Comparison of ENCODE assay signal across 8 cellular contexts in the genomic region with DNA sequence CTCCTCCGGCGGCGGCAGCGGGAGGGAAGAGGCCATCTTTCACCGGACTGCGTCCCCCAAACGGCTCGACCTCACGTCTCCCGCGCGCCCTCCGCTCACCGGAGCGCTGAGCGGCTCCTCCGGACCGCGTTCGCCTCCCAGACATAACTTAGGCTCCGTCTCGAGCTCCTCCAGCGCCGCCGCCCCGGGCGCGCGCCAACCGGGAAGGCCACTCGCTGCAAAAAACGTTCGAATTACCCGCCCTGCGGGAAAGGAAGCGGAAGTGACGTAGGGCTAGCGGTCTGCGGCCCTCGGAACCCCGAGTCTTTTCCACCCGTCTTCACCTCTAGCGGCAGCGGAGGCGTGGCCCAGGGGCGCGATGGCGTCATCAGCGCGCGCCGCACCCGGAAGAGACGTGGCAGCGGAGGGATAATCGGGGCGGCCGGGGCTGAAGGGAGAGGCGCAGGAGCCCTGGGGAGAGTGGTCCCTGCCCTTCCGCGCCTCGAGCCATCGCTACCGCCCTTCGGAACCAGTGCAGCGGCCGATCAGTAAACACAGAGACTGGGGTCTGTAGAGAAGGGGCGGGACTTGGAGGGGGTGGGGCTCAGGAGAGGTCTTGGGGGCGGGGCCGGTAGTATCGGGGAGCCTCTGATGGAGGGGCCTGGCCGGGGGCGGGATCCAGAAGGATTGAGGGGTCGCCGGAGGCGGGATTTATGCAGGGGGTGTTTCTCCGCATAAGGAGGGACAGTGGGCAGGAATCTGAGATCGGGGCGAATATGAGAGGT. TPM values are rescaled to one million over a fixed set of nuclear protein-coding genes. Genes with fewer than 3 reads are reported as not detected.
A peak's percentile ranks its signal among the peaks of the same experiment; 100 is the strongest.
DNase-seq lines count a peak whose midpoint lies in the region; ATAC-seq and TF ChIP-seq lines count a peak whose summit lies in the region.

CDCA5 (minus strand) TSS at position 207 of the 764 bp plus-strand sequence; CDS start at position 145, 62 bp downstream.
ZFPL1 (plus strand) TSS at position 389 of the 764 bp plus-strand sequence. CDS start 477 bp downstream, outside the sequence.

- H3K36me3 ChIP-seq in ovary (no peaks in the 10 kb centered on the region), thyroid gland (peaks cover 7 to 22% of the 10 kb centered on the region in 2 donors)

- ATAC-seq in HG02763 (IDR thresholded peaks at IDR 0.05; ENCODE audit: unreplicated experiment) (peak; percentile 87), Right ventricle myocardium inferior (peak; percentile 95)
- peak; percentile 82 for ATAC-seq in activated naive CD8-positive, alpha-beta T cell treated with anti-CD3 and anti-CD28 coated beads, Interleukin-2, amount 50 U/mL, for 24 hours

- peak within 1 kb of the TSS; percentile 97 for H3K27ac Mint-ChIP-seq in activated naive CD8-positive, alpha-beta T cell treated with anti-CD3 and anti-CD28 coated beads, Interleukin-2, amount 50 U/mL, for 24 hours

- TF ChIP-seq POLR2A in ovary (IDR thresholded peaks at IDR 0.05) (peak; percentile 75), thyroid gland (IDR thresholded peaks at IDR 0.05) (peak in 1 of 2 donors; percentile 70)

- H3K27me3 ChIP-seq in ovary (no peaks in the 10 kb centered on the region), thyroid gland (no peaks in the 10 kb centered on the region)

- H3K4me3 ChIP-seq in GM12865 (ENCODE audit: low read depth, low read length) (peak within 1 kb of the TSS; percentile 83), ovary (peak within 1 kb of the TSS; percentile 77), thyroid gland (replicated peaks in 1 of 3) (peak within 1 kb of the TSS; percentile 44 to 82 (median 56))

- TF ChIP-seq CTCF in GM12865 (IDR thresholded peaks at IDR 0.05; ENCODE audit: insufficient read depth, low read depth, low read length, missing control alignments): no peak
- no peak for TF ChIP-seq CTCF in ovary (IDR thresholded peaks at IDR 0.05)
- no peak for TF ChIP-seq CTCF in thyroid gland (IDR thresholded peaks at IDR 0.05)

- intact Hi-C loops in Right ventricle myocardium inferior (cut with DNase I): loop anchor here (1.0 to 5.0 kb wide), 3 partner anchors 33 to 57 kb away; partner anchors contain the start of genes SAC3D1, SNX15 and ZNHIT2
- intact Hi-C loops in ovary (cut with DNase I): loop anchor here in 1 of 4 donors (5.0 kb wide), 1 partner anchor 33 kb away; the partner anchor contains the start of gene ZNHIT2
- intact Hi-C loops in thyroid gland (cut with DNase I): loop anchor here (2.0 kb wide), 1 partner anchor 69 kb away; the partner anchor contains the start of gene ARL2

- H3K4me3 Mint-ChIP-seq in activated naive CD8-positive, alpha-beta T cell treated with anti-CD3 and anti-CD28 coated beads, Interleukin-2, amount 50 U/mL, for 24 hours: peak within 1 kb of the TSS; percentile 98

- no peaks in the 10 kb centered on the region for H3K9me3 ChIP-seq in ovary
- H3K9me3 ChIP-seq in thyroid gland: no peaks in the 10 kb centered on the region

- peaks cover 54% of the 10 kb centered on the region for H3K4me1 Mint-ChIP-seq in activated naive CD8-positive, alpha-beta T cell treated with anti-CD3 and anti-CD28 coated beads, Interleukin-2, amount 50 U/mL, for 24 hours

- no peaks in the 10 kb centered on the region for H3K9me3 Mint-ChIP-seq in activated naive CD8-positive, alpha-beta T cell treated with anti-CD3 and anti-CD28 coated beads, Interleukin-2, amount 50 U/mL, for 24 hours

- H3K36me3 Mint-ChIP-seq in activated naive CD8-positive, alpha-beta T cell treated with anti-CD3 and anti-CD28 coated beads, Interleukin-2, amount 50 U/mL, for 24 hours (ENCODE audit: low read depth): peaks cover 53% of the 10 kb centered on the region

- H3K4me1 ChIP-seq in ovary (ENCODE audit: insufficient read depth): peaks cover 7% of the 10 kb centered on the region
- peaks cover 8 to 17% of the 10 kb centered on the region in 2 donors for H3K4me1 ChIP-seq in thyroid gland

- peak; percentile 18 for TF ChIP-seq EP300 in ovary (IDR thresholded peaks at IDR 0.05)

- 0 to 1% (median 1%) methylated on average over 49 to 79 of the region's 79 CpGs for WGBS in ovary, 3 donors
- 1 to 2% methylated on average over 46 to 51 of the region's 79 CpGs for WGBS in thyroid gland, 2 donors

- H3K27ac ChIP-seq in ovary: peak within 1 kb of the TSS; percentile 75 to 86
- peak within 1 kb of the TSS; percentile 84 to 92 (median 87) for H3K27ac ChIP-seq in thyroid gland

- no peaks in the 10 kb centered on the region for H3K27me3 Mint-ChIP-seq in activated naive CD8-positive, alpha-beta T cell treated with anti-CD3 and anti-CD28 coated beads, Interleukin-2, amount 50 U/mL, for 24 hours

- DNase-seq in GM12865 (ENCODE audit: low read depth) (peak; percentile 97), NCI-H1436 (lab: John Stamatoyannopoulos, UW) (peak; percentile 93), SW480 (ENCODE audit: low spot score) (peak; percentile 97), Right ventricle myocardium inferior (ENCODE audit: missing footprints) (peak; percentile 96), ovary (peak; percentile 92 to 97 (median 95)), thyroid gland (peak; percentile 94)
- DNase-seq in activated naive CD8-positive, alpha-beta T cell treated with anti-CD3 and anti-CD28 coated beads, Interleukin-2, amount 50 U/mL, for 24 hours: peak; percentile 99

RNA-seq across cellular contexts. Expression of gene CDCA5, which starts in this region (rescaled TPM):
- 1.7 TPM for total RNA-seq in Right ventricle myocardium inferior
- 1 to 10 TPM in 2 of 7 donors, under 1 TPM in 4, not detected in 1; 0.38 to 2.8 (median 0.52) TPM for total RNA-seq in ovary
- 1 to 10 TPM; 1.0 to 1.2 TPM for polyA plus RNA-seq in ovary
- 1 to 10 TPM in 1 of 4 donors, under 1 TPM in 2, not detected in 1; 0.71 to 1.8 (median 0.81) TPM for total RNA-seq in thyroid gland

RNA-seq across cellular contexts. Expression of gene ZFPL1, which starts in this region (rescaled TPM):
- total RNA-seq in Right ventricle myocardium inferior: 25.0 TPM
- total RNA-seq in ovary: 10 to 100 TPM; 30.5 to 41.6 (median 35.1) TPM
- 10 to 100 TPM; 11.2 to 44.8 TPM for polyA plus RNA-seq in ovary
- 10 to 100 TPM; 28.3 to 74.4 (median 49.3) TPM for total RNA-seq in thyroid gland

Comparison
In these comparisons a context has a peak if more than half of its experiments do, and no peak if none do; other contexts are left out.
1. Peak in every context shown above with its lines: DNase-seq, ATAC-seq, H3K4me3 ChIP-seq and H3K27ac ChIP-seq.